In genomic region chr11:27700351-27701261, GRCh38 we compare ENCODE assay signal across 8 cellular contexts. TPM values are rescaled to one million over a fixed set of nuclear protein-coding genes. Genes with fewer than 3 reads are reported as not detected.
DNase-seq lines count a peak whose midpoint lies in the region; ATAC-seq, FAIRE-seq and TF ChIP-seq lines count a peak whose summit lies in the region.

TSS of gene BDNF (minus strand) at chr11:27700455. CDS start at chr11:27658564, 41,891 bp downstream.

- TF ChIP-seq CTCF in left ventricle myocardium inferior (IDR thresholded peaks at IDR 0.05; ENCODE audit: borderline replicate concordance): no peak

- H3K36me3 Mint-ChIP-seq in activated T-helper 17 cell treated with anti-CD3 and anti-CD28 coated beads, Interleukin-2, amount 50 U/mL, for 72 hours (ENCODE audit: low read depth): no peaks in the 10 kb centered on the region

- intact Hi-C loops in left ventricle myocardium inferior (cut with micrococcal nuclease): loop anchor here (10.0 kb wide), 1 partner anchor 994 kb away; no protein-coding TSS in a partner anchor

- no peak within 1 kb of the TSS for H3K27ac Mint-ChIP-seq in activated T-helper 17 cell treated with anti-CD3 and anti-CD28 coated beads, Interleukin-2, amount 50 U/mL, for 72 hours

- H3K4me3 Mint-ChIP-seq in activated T-helper 17 cell treated with anti-CD3 and anti-CD28 coated beads, Interleukin-2, amount 50 U/mL, for 72 hours: peak within 1 kb of the TSS; percentile 73

- peaks cover 63% of the 10 kb centered on the region for H3K27me3 ChIP-seq in left ventricle myocardium inferior (ENCODE audit: low read depth)
- peaks cover 13% of the 10 kb centered on the region for H3K27me3 ChIP-seq in rectal smooth muscle tissue (ENCODE audit: control insufficient read depth, insufficient read depth, low read length)

- no peaks in the 10 kb centered on the region for H3K9me3 ChIP-seq in left ventricle myocardium inferior (replicated peaks)

- TF ChIP-seq POLR2A in GM12891 (IDR thresholded peaks at IDR 0.05; ENCODE audit: low read depth, low read length): no peak

- FAIRE-seq in GM12891 (lab: Jason Lieb, UNC): no peak

- H3K27ac ChIP-seq in left ventricle myocardium inferior (replicated peaks) (peak within 1 kb of the TSS; percentile 54), rectal smooth muscle tissue (ENCODE audit: low read depth, low read length) (no peak within 1 kb of the TSS)

- H3K36me3 ChIP-seq in left ventricle myocardium inferior (no peaks in the 10 kb centered on the region), rectal smooth muscle tissue (ENCODE audit: control insufficient read depth, insufficient read depth, low read length) (no peaks in the 10 kb centered on the region)

- H3K9ac ChIP-seq in rectal smooth muscle tissue (ENCODE audit: low read length): no peak within 1 kb of the TSS

- peaks cover 9% of the 10 kb centered on the region for H3K4me1 Mint-ChIP-seq in activated T-helper 17 cell treated with anti-CD3 and anti-CD28 coated beads, Interleukin-2, amount 50 U/mL, for 72 hours

- H3K4me3 ChIP-seq in left ventricle myocardium inferior: peak within 1 kb of the TSS; percentile 75
- peak within 1 kb of the TSS; percentile 76 for H3K4me3 ChIP-seq in rectal smooth muscle tissue (ENCODE audit: low read length)

- H3K9me3 Mint-ChIP-seq in activated T-helper 17 cell treated with anti-CD3 and anti-CD28 coated beads, Interleukin-2, amount 50 U/mL, for 72 hours: no peaks in the 10 kb centered on the region

- peak; percentile 31 to 36 for ATAC-seq in activated CD4-positive, CD25-positive, alpha-beta regulatory T cell treated with anti-CD3 and anti-CD28 coated beads, Interleukin-2, amount 50 U/mL, for 24 hours
- ATAC-seq in HG03521 (IDR thresholded peaks at IDR 0.05; ENCODE audit: unreplicated experiment): peak; percentile 27
- ATAC-seq in activated T-helper 17 cell treated with anti-CD3 and anti-CD28 coated beads, Interleukin-2, amount 50 U/mL, for 72 hours (replicated peaks): peak; percentile 18

- DNase-seq in activated CD4-positive, CD25-positive, alpha-beta regulatory T cell (lab: John Stamatoyannopoulos, UW): no peak
- DNase-seq in left ventricle myocardium inferior: no peak
- DNase-seq in GM12891 (ENCODE audit: insufficient read length, low spot score): no peak
- no peak for DNase-seq in NCI-H2029 treated with DMSO at 0.1 percent for 48 hours (lab: John Stamatoyannopoulos, UW)

- H3K27me3 Mint-ChIP-seq in activated T-helper 17 cell treated with anti-CD3 and anti-CD28 coated beads, Interleukin-2, amount 50 U/mL, for 72 hours: peaks cover 67% of the 10 kb centered on the region

- peaks cover 35% of the 10 kb centered on the region for H3K4me1 ChIP-seq in left ventricle myocardium inferior
- peaks cover 3% of the 10 kb centered on the region for H3K4me1 ChIP-seq in rectal smooth muscle tissue (ENCODE audit: control insufficient read depth, insufficient read depth, low read length)

TF ChIP-seq in GM12891, 5 proteins besides CTCF, POLR2A, EP300 and RAD21:
- TF ChIP-seq PAX5 (IDR thresholded peaks at IDR 0.05; ENCODE audit: insufficient read depth, low read length, severe bottlenecking) (no peak), TAF1 (IDR thresholded peaks at IDR 0.05; ENCODE audit: low read depth, low read length) (no peak), POU2F2 (IDR thresholded peaks at IDR 0.05; ENCODE audit: low read depth, low read length) (no peak), POLR2AphosphoS5 (IDR thresholded peaks at IDR 0.05; ENCODE audit: low read depth, low read length) (no peak), SPI1 (IDR thresholded peaks at IDR 0.05; ENCODE audit: low read depth, low read length) (no peak)

RNA-seq across cellular contexts. Expression of gene BDNF, which starts in this region (rescaled TPM):
- total RNA-seq in activated T-helper 17 cell treated with anti-CD3 and anti-CD28 coated beads, Interleukin-2, amount 50 U/mL, for 72 hours: not detected
- total RNA-seq in left ventricle myocardium inferior: 3.1 TPM
- polyA plus RNA-seq in GM12891 (2012; ENCODE audit: low read depth, missing spikeins): 0.04 TPM

Comparison
In these comparisons a context has a peak if more than half of its experiments do, and no peak if none do; other contexts are left out.
1. Peak in ATAC-seq in activated T-helper 17 cell treated with anti-CD3 and anti-CD28 coated beads, Interleukin-2, amount 50 U/mL, for 72 hours; RNA of the gene not detected or under 1 TPM.